In the genomic region with DNA sequence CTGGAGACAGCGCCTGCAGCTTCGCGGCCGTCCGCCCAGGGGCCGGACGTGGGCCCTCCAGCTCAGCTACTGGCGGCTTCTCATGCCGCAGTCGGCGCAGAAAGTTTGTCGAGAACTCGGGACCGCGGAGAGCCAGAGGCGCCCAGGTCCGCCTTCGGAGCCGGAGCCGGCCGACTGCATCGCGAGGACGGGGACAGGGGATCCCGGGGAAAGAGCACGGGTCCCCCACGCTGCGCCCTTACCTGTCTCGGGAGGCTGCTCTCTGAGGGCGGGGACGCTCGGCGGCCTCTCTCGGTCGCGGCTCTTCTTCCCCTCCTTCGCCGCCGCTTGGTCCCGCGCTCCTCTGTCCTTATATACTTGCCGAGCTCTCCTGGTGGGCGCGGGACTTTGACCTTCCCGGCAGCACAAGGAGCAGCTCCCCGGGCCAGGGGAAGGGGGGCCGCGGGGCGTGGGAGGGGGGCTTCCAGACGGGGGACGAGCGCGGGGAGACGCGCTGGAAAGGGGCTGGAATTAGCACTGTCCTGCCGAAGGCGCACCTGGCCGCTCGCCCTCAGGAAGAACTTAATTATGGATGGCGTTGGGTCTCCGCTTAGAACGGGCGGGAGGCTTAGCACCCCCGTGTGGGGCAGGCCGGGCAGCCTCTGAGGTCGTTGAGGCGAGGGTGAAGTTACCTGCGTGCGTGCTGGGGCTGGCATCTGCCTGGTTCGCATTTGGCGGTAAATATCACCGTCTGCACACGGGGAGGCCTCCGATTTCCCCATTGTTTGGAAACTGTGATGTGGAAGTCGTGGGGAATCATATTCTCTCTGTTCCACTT, we compare ENCODE assay signal across 8 cellular contexts. TPM values are rescaled to one million over a fixed set of nuclear protein-coding genes. Genes with fewer than 3 reads are reported as not detected.
DNase-seq lines count a peak whose midpoint lies in the region; ATAC-seq and TF ChIP-seq lines count a peak whose summit lies in the region.

A gene (minus strand): TSS at position 325 of the 817 bp plus-strand sequence. CDS start 3,808 bp downstream, outside the sequence.

- no peak within 1 kb of the TSS for H4K91ac ChIP-seq in mesenchymal stem cell (ENCODE audit: low read length)

- no TSS peak for BruUV-seq in MCF 10A (replicated peaks; lab: Mats Ljungman, UMichigan)

- H3K18ac ChIP-seq in mesenchymal stem cell (ENCODE audit: low read depth in 1 of 2, low read length in 2 of 2): no peak within 1 kb of the TSS

- WGBS in ectodermal cell, 2 experiments: 3% methylated on average over 75 of the region's 75 CpGs
- WGBS in mesenchymal stem cell: 3% methylated on average over 75 of the region's 75 CpGs
- 6% methylated on average over 22 of the region's 75 CpGs for WGBS in suprapubic skin

- ATAC-seq in activated B cell treated with CpG ODN at 0.5 μM for 24 hours (ENCODE audit: low read depth): peak; percentile 21
- ATAC-seq in HG02678 (IDR thresholded peaks at IDR 0.05; ENCODE audit: unreplicated experiment): no peak

- no peak for TF ChIP-seq CTCF in breast epithelium (IDR thresholded peaks at IDR 0.05)
- TF ChIP-seq CTCF in MCF 10A (IDR thresholded peaks at IDR 0.05; ENCODE audit: unreplicated experiment): no peak
- no peak for TF ChIP-seq CTCF in activated B cell treated with CpG ODN at 0.5 μM for 24 hours (IDR thresholded peaks at IDR 0.05)
- TF ChIP-seq CTCF in suprapubic skin (IDR thresholded peaks at IDR 0.05): no peak

- POLR2A ChIA-PET in MCF 10A (lab: Yijun Ruan, JAX) (no interaction called here), activated B cell treated with CpG ODN at 0.5 μM for 24 hours (lab: Charles Lee) (interaction anchor here (0.6 to 1.1 kb wide), 2 partner anchors 108 to 196 kb away, joined by 3 read pairs; no protein-coding TSS in a partner anchor)

- no peak within 1 kb of the TSS for H2BK12ac ChIP-seq in mesenchymal stem cell (ENCODE audit: low read length in 2 of 2)

- H3K4me1 Mint-ChIP-seq in MCF 10A (ENCODE audit: insufficient read depth, unreplicated experiment): no peaks in the 10 kb centered on the region
- H3K4me1 Mint-ChIP-seq in activated B cell treated with CpG ODN at 0.5 μM for 24 hours: peaks cover 32% of the 10 kb centered on the region

- CTCF ChIA-PET in MCF 10A (lab: Yijun Ruan, JAX) (interaction anchor here (0.6 to 6.3 kb wide), 2 partner anchors 27 to 171 kb away, joined by 3 to 46 read pairs; no protein-coding TSS in a partner anchor), activated B cell treated with CpG ODN at 0.5 μM for 24 hours (lab: Charles Lee) (interaction anchor here (5.8 to 6.7 kb wide), 2 partner anchors 28 to 60 kb away, joined by 73 to 78 read pairs; no protein-coding TSS in a partner anchor)

- no peak within 1 kb of the TSS for H2AK5ac ChIP-seq in mesenchymal stem cell (ENCODE audit: low read length, severe bottlenecking)

- no peak for TF ChIP-seq POLR2A in breast epithelium (IDR thresholded peaks at IDR 0.05)
- no peak for TF ChIP-seq POLR2A in suprapubic skin (IDR thresholded peaks at IDR 0.05)

- intact Hi-C loops in breast epithelium (cut with DNase I; ENCODE audit: low total_unique reads) (no loop called here), MCF 10A (cut with micrococcal nuclease) (no loop called here), activated B cell treated with CpG ODN at 0.5 μM for 24 hours (cut with micrococcal nuclease) (loop anchor here (2.0 to 5.0 kb wide), 3 partner anchors 174 to 390 kb away; a partner anchor contains a TSS)

- H2BK5ac ChIP-seq in mesenchymal stem cell (ENCODE audit: low read depth, low read length, poor library complexity, severe bottlenecking): no peak within 1 kb of the TSS

- peaks cover 3 to 25% of the 10 kb centered on the region in 2 donors for H3K27me3 ChIP-seq in breast epithelium
- H3K27me3 ChIP-seq in ectodermal cell (ENCODE audit: control insufficient read depth, insufficient read depth, low read length, poor library complexity, severe bottlenecking): peaks cover 63% of the 10 kb centered on the region
- peaks cover 75 to 82% of the 10 kb centered on the region in 2 experiments for H3K27me3 ChIP-seq in mesenchymal stem cell (ENCODE audit: control insufficient read depth in 1 of 2, insufficient read depth in 1 of 2, low read length in 2 of 2)
- H3K27me3 ChIP-seq in suprapubic skin: peaks cover 27% of the 10 kb centered on the region

- H3K4me3 ChIP-seq in breast epithelium (peak within 1 kb of the TSS; percentile 32 to 71 (median 47)), ectodermal cell (ENCODE audit: insufficient read depth, low read depth, low read length) (peak within 1 kb of the TSS; percentile 33), mesenchymal stem cell (ENCODE audit: insufficient read depth in 1 of 2, low read depth in 1 of 2, low read length in 2 of 2) (peak within 1 kb of the TSS; percentile 46 to 69), suprapubic skin (peak within 1 kb of the TSS; percentile 54)

- H3K36me3 ChIP-seq in breast epithelium: no peaks in the 10 kb centered on the region
- no peaks in the 10 kb centered on the region for H3K36me3 ChIP-seq in ectodermal cell (ENCODE audit: control insufficient read depth, insufficient read depth, low read length)
- no peaks in the 10 kb centered on the region for H3K36me3 ChIP-seq in mesenchymal stem cell (ENCODE audit: control insufficient read depth in 1 of 2, insufficient read depth in 2 of 2, low read depth in 1 of 2, low read length in 2 of 2)
- no peaks in the 10 kb centered on the region for H3K36me3 ChIP-seq in suprapubic skin

- H3K36me3 Mint-ChIP-seq in MCF 10A (ENCODE audit: insufficient read depth, unreplicated experiment): peaks cover 7% of the 10 kb centered on the region
- H3K36me3 Mint-ChIP-seq in activated B cell treated with CpG ODN at 0.5 μM for 24 hours (ENCODE audit: low read depth): no peaks in the 10 kb centered on the region

- H3K27ac ChIP-seq in breast epithelium: no peak within 1 kb of the TSS
- H3K27ac ChIP-seq in ectodermal cell (ENCODE audit: insufficient read depth, low read depth, low read length, poor library complexity, severe bottlenecking): no peak within 1 kb of the TSS
- no peak within 1 kb of the TSS for H3K27ac ChIP-seq in mesenchymal stem cell (ENCODE audit: low read length, poor library complexity, severe bottlenecking)
- H3K27ac ChIP-seq in suprapubic skin: no peak within 1 kb of the TSS

- no peaks in the 10 kb centered on the region for H3K9me3 Mint-ChIP-seq in MCF 10A (ENCODE audit: unreplicated experiment)
- no peaks in the 10 kb centered on the region for H3K9me3 Mint-ChIP-seq in activated B cell treated with CpG ODN at 0.5 μM for 24 hours

- H3K4me3 Mint-ChIP-seq in MCF 10A (ENCODE audit: unreplicated experiment) (no peak within 1 kb of the TSS), activated B cell treated with CpG ODN at 0.5 μM for 24 hours (peak within 1 kb of the TSS; percentile 78)

- H3K4me1 ChIP-seq in breast epithelium (no peaks in the 10 kb centered on the region), ectodermal cell (ENCODE audit: control insufficient read depth, insufficient read depth, low read length) (peaks cover 8% of the 10 kb centered on the region), mesenchymal stem cell (ENCODE audit: control insufficient read depth, insufficient read depth, low read depth, low read length) (peaks cover 10% of the 10 kb centered on the region), suprapubic skin (peaks cover 18% of the 10 kb centered on the region)

- no peak within 1 kb of the TSS for H2AFZ ChIP-seq in mesenchymal stem cell (ENCODE audit: low read depth, low read length)

- no peaks in the 10 kb centered on the region for H3K9me3 ChIP-seq in breast epithelium
- H3K9me3 ChIP-seq in ectodermal cell (ENCODE audit: control insufficient read depth, low read length): no peaks in the 10 kb centered on the region
- peaks cover 5% of the 10 kb centered on the region for H3K9me3 ChIP-seq in mesenchymal stem cell (ENCODE audit: control insufficient read depth, low read length)
- H3K9me3 ChIP-seq in suprapubic skin: no peaks in the 10 kb centered on the region

- H3K14ac ChIP-seq in mesenchymal stem cell (ENCODE audit: low read length in 2 of 2): no peak within 1 kb of the TSS

- no peak for TF ChIP-seq EP300 in suprapubic skin (IDR thresholded peaks at IDR 0.05)

- H3K27me3 Mint-ChIP-seq in MCF 10A (ENCODE audit: insufficient read depth, unreplicated experiment) (peaks cover 72% of the 10 kb centered on the region), activated B cell treated with CpG ODN at 0.5 μM for 24 hours (peaks cover 30% of the 10 kb centered on the region)

- H2BK120ac ChIP-seq in mesenchymal stem cell (ENCODE audit: low read depth, low read length): no peak within 1 kb of the TSS

- H3K4ac ChIP-seq in mesenchymal stem cell (ENCODE audit: low read depth in 1 of 2, low read length in 2 of 2): no peak within 1 kb of the TSS

- H3K27ac Mint-ChIP-seq in MCF 10A (ENCODE audit: low read depth, unreplicated experiment): no peak within 1 kb of the TSS
- H3K27ac Mint-ChIP-seq in activated B cell treated with CpG ODN at 0.5 μM for 24 hours: no peak within 1 kb of the TSS

- H3K79me1 ChIP-seq in mesenchymal stem cell (replicated peaks; ENCODE audit: low read length, poor library complexity, severe bottlenecking): no peaks in the 10 kb centered on the region

- no peak within 1 kb of the TSS for H4K8ac ChIP-seq in mesenchymal stem cell (ENCODE audit: low read length)

- peak within 1 kb of the TSS; percentile 98 for H3K4me2 ChIP-seq in mesenchymal stem cell (ENCODE audit: low read length, poor library complexity, severe bottlenecking)

- H2BK15ac ChIP-seq in mesenchymal stem cell (ENCODE audit: low read depth, poor library complexity, severe bottlenecking): no peak within 1 kb of the TSS

- DNase-seq in breast epithelium (ENCODE audit: low spot score in 2 of 2) (no peak), MCF 10A (ENCODE audit: unreplicated experiment) (no peak), activated B cell treated with CpG ODN at 0.5 μM for 24 hours (peak; percentile 51), mesenchymal stem cell (peak; percentile 49), suprapubic skin (ENCODE audit: low spot score in 2 of 2) (no peak), NCI-H446 (lab: John Stamatoyannopoulos, UW) (no peak)

- H3K23ac ChIP-seq in mesenchymal stem cell (ENCODE audit: low read length in 2 of 2): peak within 1 kb of the TSS in 1 of 2 experiments; percentile 14

- no peak within 1 kb of the TSS for H3K9ac ChIP-seq in mesenchymal stem cell (ENCODE audit: low read length)

RNA-seq across cellular contexts. Expression of the gene that starts here (rescaled TPM):
- total RNA-seq in breast epithelium: 10 to 100 TPM in 1 of 3 donors, 1 to 10 TPM in 2; 2.8 to 10.7 (median 2.9) TPM
- not detected in 2 replicates for total RNA-seq in MCF 10A (2022)
- 3.2 and 4.4 TPM in 2 replicates for total RNA-seq in activated B cell treated with CpG ODN at 0.5 μM for 24 hours
- 0.31 TPM for polyA plus RNA-seq in ectodermal cell (2013, experiment 1 of 4)
- polyA plus RNA-seq in ectodermal cell (2013, experiment 2 of 4): not detected
- 1.5 TPM for polyA plus RNA-seq in ectodermal cell (2013, experiment 3 of 4)
- 0.81 TPM for polyA plus RNA-seq in ectodermal cell (2013, experiment 4 of 4)
- polyA plus RNA-seq in mesenchymal stem cell (2013, experiment 1 of 2): not detected
- not detected for polyA plus RNA-seq in mesenchymal stem cell (2013, experiment 2 of 2)
- 10 to 100 TPM in 1 of 4 donors, 1 to 10 TPM in 3; 2.6 to 11.4 (median 5.9) TPM for total RNA-seq in suprapubic skin

Comparison
In these comparisons a context has a peak if more than half of its experiments do, and no peak if none do; other contexts are left out.
1. DNase-seq: peak in activated B cell treated with CpG ODN at 0.5 μM for 24 hours (single experiment) and mesenchymal stem cell (single experiment); none in breast epithelium (0 of 2), MCF 10A (single experiment), suprapubic skin (0 of 2) and NCI-H446 (0 of 2).
2. Peak in every context shown above with its lines, with median percentiles within 50 percentile points of each other: H3K4me3 ChIP-seq.